ENCODE assay signal across 23 cellular contexts in the genomic region with DNA sequence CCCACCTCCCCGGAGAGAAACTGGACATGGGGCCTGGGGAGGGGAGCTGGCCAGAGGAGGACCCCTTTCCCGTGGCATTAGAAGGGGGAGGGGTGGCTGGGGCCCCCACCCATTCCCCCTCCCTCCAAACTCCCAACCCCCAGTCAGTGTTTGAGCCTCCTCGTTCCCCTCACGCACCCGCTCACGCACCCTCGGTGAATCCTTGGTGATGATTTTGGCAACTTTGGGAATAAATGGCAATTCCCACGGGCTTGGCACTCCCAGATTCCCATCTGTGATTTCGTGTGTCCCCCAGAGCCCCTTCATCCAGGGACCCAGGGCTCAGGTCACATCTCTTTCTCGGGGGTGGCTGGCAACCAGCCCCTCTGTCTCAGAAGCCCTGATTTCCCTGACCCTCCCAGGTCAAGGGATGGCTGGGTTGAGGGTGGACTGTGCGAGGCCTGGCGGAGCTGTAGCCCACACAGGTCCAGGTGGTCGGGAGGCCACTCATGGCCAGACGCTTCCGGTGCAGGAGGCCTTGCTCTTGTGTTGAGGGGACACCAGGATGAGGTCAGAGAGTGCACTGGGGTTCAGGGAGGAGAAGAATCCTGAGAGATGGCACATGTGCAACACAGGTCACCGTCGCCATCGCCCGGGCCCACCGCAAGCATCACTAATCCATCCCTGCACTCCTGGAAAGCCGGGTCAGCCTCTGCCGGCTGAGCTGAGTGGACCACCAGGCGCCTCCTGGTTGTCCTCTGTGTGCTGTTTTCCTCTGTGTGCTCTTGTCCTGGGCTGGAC. TPM values are rescaled to one million over a fixed set of nuclear protein-coding genes. Genes with fewer than 3 reads are reported as not detected.
"Had no signal": no experiment of that assay in that cellular context is flagged by ENCODE, and none has a peak within 500 bp of the region (broad histone marks: within the 10 kb centered on the region; RNA-seq: fewer than 3 reads in every experiment).

No MANE protein-coding gene starts in this region.

- H3K27me3 Mint-ChIP-seq: activated B cell treated with CpG ODN at 0.5 μM for 24 hours; activated CD4-positive, alpha-beta memory T cell treated with anti-CD3 and anti-CD28 coated beads for 36 hours; activated naive CD8-positive, alpha-beta T cell treated with anti-CD3 and anti-CD28 coated beads for 36 hours; naive thymus-derived CD8-positive, alpha-beta T cell had no signal

- H3K27ac Mint-ChIP-seq: activated B cell treated with CpG ODN at 0.5 μM for 24 hours; activated CD4-positive, alpha-beta memory T cell treated with anti-CD3 and anti-CD28 coated beads for 36 hours; activated naive CD8-positive, alpha-beta T cell treated with anti-CD3 and anti-CD28 coated beads for 36 hours; activated T-helper 1 cell treated with anti-CD3 and anti-CD28 coated beads, Interleukin-12 subunit alpha, Interleukin-12 subunit beta, Interleukin-2, Interleukin-4 antibody, amounts not matched to agents 30 ng/mL and 10 ng/mL and 1 ng/mL, durations not matched to agents 14 hours and 24 hours and 36 hours; endodermal cell; stimulated activated effector memory CD8-positive, alpha-beta T cell treated with anti-CD3 and anti-CD28 coated beads, Interleukin-12 subunit alpha, Interleukin-12 subunit beta, amount 100 ng/mL, for 72 hours had no signal

- H3K9me3 Mint-ChIP-seq: activated B cell treated with CpG ODN at 0.5 μM for 24 hours; activated CD4-positive, alpha-beta memory T cell treated with anti-CD3 and anti-CD28 coated beads for 36 hours; activated naive CD8-positive, alpha-beta T cell treated with anti-CD3 and anti-CD28 coated beads for 36 hours; activated T-helper 1 cell treated with anti-CD3 and anti-CD28 coated beads, Interleukin-12 subunit alpha, Interleukin-12 subunit beta, Interleukin-2, Interleukin-4 antibody, amounts not matched to agents 30 ng/mL and 10 ng/mL and 1 ng/mL, durations not matched to agents 14 hours and 24 hours and 36 hours; endodermal cell; naive thymus-derived CD8-positive, alpha-beta T cell; stimulated activated effector memory CD8-positive, alpha-beta T cell treated with anti-CD3 and anti-CD28 coated beads, Interleukin-12 subunit alpha, Interleukin-12 subunit beta, amount 100 ng/mL, for 72 hours had no signal

- H3K9me3 ChIP-seq: body of pancreas, neutrophil had no signal

- H3K27ac ChIP-seq: body of pancreas, dorsolateral prefrontal cortex, neutrophil had no signal

- ATAC-seq: body of pancreas; naive thymus-derived CD8-positive, alpha-beta T cell; stimulated activated effector memory CD8-positive, alpha-beta T cell treated with anti-CD3 and anti-CD28 coated beads, Interleukin-12 subunit alpha, Interleukin-12 subunit beta, amount 100 ng/mL, for 72 hours had no signal

- H3K4me1 Mint-ChIP-seq: activated B cell treated with CpG ODN at 0.5 μM for 24 hours; activated naive CD8-positive, alpha-beta T cell treated with anti-CD3 and anti-CD28 coated beads for 36 hours; endodermal cell; naive thymus-derived CD8-positive, alpha-beta T cell; stimulated activated effector memory CD8-positive, alpha-beta T cell treated with anti-CD3 and anti-CD28 coated beads, Interleukin-12 subunit alpha, Interleukin-12 subunit beta, amount 100 ng/mL, for 72 hours had no signal

- H3K27me3 ChIP-seq: body of pancreas, dorsolateral prefrontal cortex, neutrophil had no signal

- H3K4me3 Mint-ChIP-seq: activated B cell treated with CpG ODN at 0.5 μM for 24 hours; activated CD4-positive, alpha-beta memory T cell treated with anti-CD3 and anti-CD28 coated beads for 36 hours; activated naive CD8-positive, alpha-beta T cell treated with anti-CD3 and anti-CD28 coated beads for 36 hours; activated T-helper 1 cell treated with anti-CD3 and anti-CD28 coated beads, Interleukin-12 subunit alpha, Interleukin-12 subunit beta, Interleukin-2, Interleukin-4 antibody, amounts not matched to agents 30 ng/mL and 10 ng/mL and 1 ng/mL, durations not matched to agents 14 hours and 24 hours and 36 hours; endodermal cell; naive thymus-derived CD8-positive, alpha-beta T cell; stimulated activated effector memory CD8-positive, alpha-beta T cell treated with anti-CD3 and anti-CD28 coated beads, Interleukin-12 subunit alpha, Interleukin-12 subunit beta, amount 100 ng/mL, for 72 hours had no signal

- DNase-seq: activated B cell treated with CpG ODN at 0.5 μM for 24 hours; activated CD4-positive, alpha-beta memory T cell treated with anti-CD3 and anti-CD28 coated beads for 36 hours; activated CD4-positive, alpha-beta T cell treated with anti-CD3 and anti-CD28 coated beads for 4 hours; activated gamma-delta T cell treated with Interleukin-2 at 50 U/mL for 16 hours; activated naive CD8-positive, alpha-beta T cell treated with anti-CD3 and anti-CD28 coated beads for 36 hours; activated T-cell treated with anti-CD3 and anti-CD28 coated beads for 4 hours; kidney glomerular epithelial cell; naive thymus-derived CD8-positive, alpha-beta T cell; stimulated activated CD4-positive, alpha-beta T cell treated with anti-CD3 and anti-CD28 coated beads, Interleukin-4, amount 100 ng/mL, for 24 hours; T-helper 1 cell; T-helper 9 cell had no signal

- H3K4me1 ChIP-seq: body of pancreas had no signal

- H3K4me3 ChIP-seq: body of pancreas, dorsolateral prefrontal cortex, smooth muscle cell had no signal

RNA-seq across cellular contexts. Expression of a gene that starts 42.5 kb away (rescaled TPM):
- total RNA-seq: activated B cell treated with CpG ODN at 0.5 μM for 24 hours; activated CD4-positive, alpha-beta memory T cell treated with anti-CD3 and anti-CD28 coated beads for 36 hours; activated naive CD8-positive, alpha-beta T cell treated with anti-CD3 and anti-CD28 coated beads for 36 hours; activated T-helper 1 cell treated with anti-CD3 and anti-CD28 coated beads, Interleukin-12 subunit alpha, Interleukin-12 subunit beta, Interleukin-2, Interleukin-4 antibody, amounts not matched to agents 30 ng/mL and 10 ng/mL and 1 ng/mL, durations not matched to agents 14 hours and 24 hours and 36 hours; body of pancreas; dorsolateral prefrontal cortex; endodermal cell; epithelial cell of proximal tubule; frontal cortex; liver; mesenteric fat pad; naive thymus-derived CD8-positive, alpha-beta T cell; smooth muscle cell; ureter had no signal
- polyA plus RNA-seq: liver; naive thymus-derived CD8-positive, alpha-beta T cell had no signal
